In the genomic region with DNA sequence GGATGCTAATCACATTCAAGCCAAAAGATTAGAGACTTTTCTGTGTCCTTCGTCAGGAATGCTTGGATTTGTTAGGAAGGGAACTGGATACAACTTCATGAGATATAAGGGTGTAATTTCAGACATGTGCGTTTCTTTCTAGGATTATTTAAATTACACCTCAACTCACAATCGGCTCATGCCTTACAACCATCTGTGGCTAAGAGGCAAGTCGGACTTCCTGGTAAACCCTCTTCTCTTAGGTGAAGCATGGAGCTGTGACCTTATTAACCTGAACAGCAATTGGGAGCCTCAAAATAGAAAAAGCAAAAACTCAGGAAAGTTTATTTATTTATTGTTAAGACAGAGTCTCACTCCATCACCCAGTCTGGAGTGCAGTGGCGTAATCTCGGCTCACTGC, we compare ENCODE assay signal across 9 cellular contexts.
DNase-seq lines count a peak whose midpoint lies in the region; ATAC-seq, FAIRE-seq and TF ChIP-seq lines count a peak whose summit lies in the region.
"Had no signal": no experiment of that assay in that cellular context is flagged by ENCODE, and none has a peak within 500 bp of the region (broad histone marks: within the 10 kb centered on the region; RNA-seq: fewer than 3 reads in every experiment).

No MANE protein-coding gene starts in this region.

- no peaks in the 10 kb centered on the region for H3K9me3 Mint-ChIP-seq in CD8-positive, alpha-beta T cell
- H3K9me3 Mint-ChIP-seq in neural progenitor cell: no peaks in the 10 kb centered on the region

- peaks cover 17% of the 10 kb centered on the region for H3K27me3 Mint-ChIP-seq in CD8-positive, alpha-beta T cell (ENCODE audit: low read depth)
- H3K27me3 Mint-ChIP-seq in neural progenitor cell (ENCODE audit: insufficient read depth, low read depth): peaks cover 2% of the 10 kb centered on the region

- no peaks in the 10 kb centered on the region for H3K36me3 ChIP-seq in CD8-positive, alpha-beta T cell (ENCODE audit: insufficient read depth, low read length)
- H3K36me3 ChIP-seq in effector memory CD4-positive, alpha-beta T cell (ENCODE audit: control insufficient read depth, insufficient read depth, low read length): no peaks in the 10 kb centered on the region
- no peaks in the 10 kb centered on the region for H3K36me3 ChIP-seq in neural progenitor cell

- no peak for ATAC-seq in CD8-positive, alpha-beta T cell
- no peak for ATAC-seq in HG03565 (IDR thresholded peaks at IDR 0.05; ENCODE audit: unreplicated experiment)

- peak overlapping the region; percentile 94 for H3K4me3 Mint-ChIP-seq in CD8-positive, alpha-beta T cell
- peak overlapping the region; percentile 93 for H3K4me3 Mint-ChIP-seq in neural progenitor cell

- no peak for DNase-seq in CD8-positive, alpha-beta T cell
- DNase-seq in NCI-H146 treated with DMSO at 0.1 percent for 48 hours (lab: John Stamatoyannopoulos, UW; ENCODE audit: unreplicated experiment) (peak; percentile 40), neural progenitor cell (ENCODE audit: low spot score) (no peak), NCI-H1105 (lab: John Stamatoyannopoulos, UW) (no peak), GM12891 (ENCODE audit: insufficient read length, low spot score) (no peak), AG08395 (ENCODE audit: low spot score) (no peak)
- no peak for DNase-seq in effector memory CD4-positive, alpha-beta T cell
- DNase-seq: OCI-M1 had no signal

- H3K79me2 ChIP-seq in neural progenitor cell (ENCODE audit: low read depth): no peaks in the 10 kb centered on the region

- H3F3A ChIP-seq in neural progenitor cell (ENCODE audit: low read depth): peaks cover 4% of the 10 kb centered on the region

- TF ChIP-seq POLR2A in GM12891 (IDR thresholded peaks at IDR 0.05; ENCODE audit: low read depth, low read length): no peak

- peaks cover 9% of the 10 kb centered on the region for H3K4me1 Mint-ChIP-seq in CD8-positive, alpha-beta T cell (ENCODE audit: low read depth)
- peaks cover 7% of the 10 kb centered on the region for H3K4me1 Mint-ChIP-seq in neural progenitor cell

- peak overlapping the region; percentile 79 for H3K4me2 ChIP-seq in neural progenitor cell

- H3K4me3 ChIP-seq in CD8-positive, alpha-beta T cell (ENCODE audit: low read depth, low read length): peak overlapping the region; percentile 29
- H3K4me3 ChIP-seq in effector memory CD4-positive, alpha-beta T cell (ENCODE audit: insufficient read depth, low read depth, low read length, poor library complexity, severe bottlenecking): peak overlapping the region; percentile 52
- peak overlapping the region; percentile 56 for H3K4me3 ChIP-seq in neural progenitor cell

- H3K9ac ChIP-seq in neural progenitor cell: no peak overlapping the region

- peaks cover 5% of the 10 kb centered on the region for H3K4me1 ChIP-seq in CD8-positive, alpha-beta T cell (ENCODE audit: insufficient read depth, low read length)
- H3K4me1 ChIP-seq in effector memory CD4-positive, alpha-beta T cell (ENCODE audit: control insufficient read depth, insufficient read depth, low read length, poor library complexity, severe bottlenecking): peaks cover 4% of the 10 kb centered on the region
- peaks cover 15% of the 10 kb centered on the region for H3K4me1 ChIP-seq in neural progenitor cell

- no peaks in the 10 kb centered on the region for H3K9me3 ChIP-seq in CD8-positive, alpha-beta T cell (ENCODE audit: low read length)
- H3K9me3 ChIP-seq in effector memory CD4-positive, alpha-beta T cell (ENCODE audit: control insufficient read depth, low read length): no peaks in the 10 kb centered on the region
- no peaks in the 10 kb centered on the region for H3K9me3 ChIP-seq in neural progenitor cell (ENCODE audit: low read depth)

- no peak overlapping the region for H3K27ac ChIP-seq in CD8-positive, alpha-beta T cell (ENCODE audit: low read depth, low read length)
- H3K27ac ChIP-seq in effector memory CD4-positive, alpha-beta T cell (ENCODE audit: insufficient read depth, low read length, poor library complexity, severe bottlenecking): no peak overlapping the region
- H3K27ac ChIP-seq in neural progenitor cell: no peak overlapping the region

- no peaks in the 10 kb centered on the region for H3K27me3 ChIP-seq in CD8-positive, alpha-beta T cell (ENCODE audit: insufficient read depth, low read length)
- H3K27me3 ChIP-seq in effector memory CD4-positive, alpha-beta T cell (replicated peaks; ENCODE audit: control insufficient read depth, insufficient read depth, low read length, poor library complexity, severe bottlenecking): peaks cover 15% of the 10 kb centered on the region
- peaks cover 21% of the 10 kb centered on the region for H3K27me3 ChIP-seq in neural progenitor cell

- H4K20me1 ChIP-seq in neural progenitor cell (ENCODE audit: low read depth): no peaks in the 10 kb centered on the region

- peaks cover 2% of the 10 kb centered on the region for H3K36me3 Mint-ChIP-seq in CD8-positive, alpha-beta T cell
- no peaks in the 10 kb centered on the region for H3K36me3 Mint-ChIP-seq in neural progenitor cell

- H2AFZ ChIP-seq in neural progenitor cell (replicated peaks): peak overlapping the region; percentile 94

- TF ChIP-seq CTCF in CD8-positive, alpha-beta T cell (IDR thresholded peaks at IDR 0.05): no peak
- TF ChIP-seq CTCF in neural progenitor cell (IDR thresholded peaks at IDR 0.05): no peak

- no peak for FAIRE-seq in GM12891 (lab: Jason Lieb, UNC)

- CTCF ChIA-PET in CD8-positive, alpha-beta T cell (lab: Charles Lee): interaction anchor here (0.9 to 6.9 kb wide), 12 partner anchors 10 to 160 kb away, joined by 3 to 187 read pairs (median 4); a partner anchor contains a TSS

- POLR2A ChIA-PET in CD8-positive, alpha-beta T cell (lab: Charles Lee): interaction anchor here (1.0 kb wide), 1 partner anchor 161 kb away, joined by 3 read pairs; no protein-coding TSS in a partner anchor

- no peak overlapping the region for H3K27ac Mint-ChIP-seq in CD8-positive, alpha-beta T cell
- H3K27ac Mint-ChIP-seq in neural progenitor cell: no peak overlapping the region

- intact Hi-C loops in CD8-positive, alpha-beta T cell (cut with DNase I, micrococcal nuclease): loop anchor here (1.0 to 2.0 kb wide), 2 partner anchors 121 to 160 kb away; no protein-coding TSS in a partner anchor

TF ChIP-seq in GM12891, 5 proteins besides CTCF, POLR2A, EP300 and RAD21:
- no peak for TF ChIP-seq PAX5 (IDR thresholded peaks at IDR 0.05; ENCODE audit: insufficient read depth, low read length, severe bottlenecking)
- no peak for TF ChIP-seq TAF1 (IDR thresholded peaks at IDR 0.05; ENCODE audit: low read depth, low read length)
- no peak for TF ChIP-seq POLR2AphosphoS5 (IDR thresholded peaks at IDR 0.05; ENCODE audit: low read depth, low read length)
- TF ChIP-seq SPI1 (IDR thresholded peaks at IDR 0.05; ENCODE audit: low read depth, low read length): no peak
- no peak for TF ChIP-seq POU2F2 (IDR thresholded peaks at IDR 0.05; ENCODE audit: low read depth, low read length)
